Comparison of ENCODE assay signal across 1 cellular context in the genomic region with DNA sequence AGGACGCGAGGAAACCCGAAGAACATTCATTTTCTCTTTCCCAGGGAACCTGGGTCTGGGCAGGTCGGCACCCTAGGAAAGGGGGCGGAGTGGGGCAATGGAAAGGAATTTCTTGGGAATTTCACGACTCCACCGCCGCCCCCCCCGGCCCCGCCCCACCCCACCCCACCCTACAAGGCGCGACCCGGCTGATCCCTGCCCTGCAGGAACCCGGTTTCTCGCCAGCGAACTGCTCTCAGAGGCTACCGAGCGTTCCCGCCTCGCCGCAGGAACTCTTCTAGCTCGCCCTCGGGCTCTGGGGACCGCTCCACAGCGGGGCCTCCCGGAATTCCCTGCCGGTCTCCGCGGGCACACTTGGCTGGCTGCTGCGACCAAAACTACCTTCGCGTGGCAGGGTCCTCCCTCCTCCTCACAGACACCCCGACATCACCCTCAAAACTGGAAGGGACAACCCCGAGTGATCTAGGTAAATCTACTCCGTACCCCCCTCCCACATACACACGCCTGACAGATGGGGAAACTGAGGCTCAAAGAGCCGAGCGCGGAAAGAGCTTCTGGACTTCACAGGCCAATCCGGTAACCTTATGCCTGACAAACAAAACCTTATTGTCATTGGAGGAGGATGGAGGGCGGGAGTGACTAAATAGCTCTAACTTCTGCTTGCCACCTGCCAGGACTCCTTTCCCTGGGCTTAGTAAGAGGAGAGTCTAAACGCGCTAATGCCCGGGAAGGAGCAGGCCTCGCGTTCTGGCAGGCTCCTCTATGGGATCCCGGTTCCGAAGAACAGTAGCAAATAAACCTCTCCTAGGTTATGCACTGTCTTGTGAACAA.
TF ChIP-seq lines count a peak whose summit lies in the region.

No MANE protein-coding gene starts in this region.

TF ChIP-seq in IMR-90, 13 proteins besides CTCF, POLR2A, EP300 and RAD21:
- TF ChIP-seq RCOR1 (IDR thresholded peaks at IDR 0.05; ENCODE audit: insufficient replicate concordance, low read length) (no peak), NFE2L2 (IDR thresholded peaks at IDR 0.05; ENCODE audit: low read depth, low read length) (no peak), FOS (IDR thresholded peaks at IDR 0.05; ENCODE audit: low read depth, low read length) (no peak), RFX5 (IDR thresholded peaks at IDR 0.05; ENCODE audit: low read depth, low read length) (no peak), MAFK (IDR thresholded peaks at IDR 0.05; ENCODE audit: low read depth, low read length) (no peak), CEBPB (IDR thresholded peaks at IDR 0.05; ENCODE audit: low read depth, low read length) (no peak)
